Comparison of ENCODE assay signal across 1 cellular context in genomic region chr15:58114812-58115211, GRCh38.
TF ChIP-seq lines count a peak whose summit lies in the region.

No MANE protein-coding gene starts in this region.

TF ChIP-seq in K562, 482 proteins besides CTCF, POLR2A, EP300 and RAD21 (continued from another document and continues in another):
- TF ChIP-seq JUND (IDR thresholded peaks at IDR 0.05; ENCODE audit: borderline replicate concordance, low read depth, low read length) (peak; percentile 65; the same call in 1 of the 2 replicates), JUND (tag; IDR thresholded peaks at IDR 0.05; ENCODE audit: borderline replicate concordance, low read depth, low read length) (peak; percentile 43; the same call in 1 of the 3 replicates), MNT (conservative IDR thresholded peaks at IDR 0.05) (0 out of 4 replicates have a peak, but pooled peaks of 1 of the 2 experiments have one; percentile 31), TRIM24 (IDR thresholded peaks at IDR 0.05) (peak; percentile 80 to 91), MTA2 (IDR thresholded peaks at IDR 0.05; ENCODE audit: low read depth) (peak; percentile 37; the same call in 1 of the 2 replicates), MECOM (CRISPR knock-in tag; IDR thresholded peaks at IDR 0.05) (peak; percentile 79), HIVEP1 (CRISPR knock-in tag; IDR thresholded peaks at IDR 0.05) (no peak), MTA1 (IDR thresholded peaks at IDR 0.05; ENCODE audit: borderline replicate concordance) (peak; percentile 83), MYC (IDR thresholded peaks at IDR 0.05; ENCODE audit: low read depth, low read length) (0 out of 2 replicates have a peak, but pooled peaks have one; percentile 17), MYC (CRISPR knock-in tag; IDR thresholded peaks at IDR 0.05; ENCODE audit: borderline replicate concordance, low read depth) (no peak), ETV1 (tag; conservative IDR thresholded peaks at IDR 0.05; ENCODE audit: low read depth) (0 out of 2 replicates have a peak, but pooled peaks have one; percentile 5), CEBPB (tag; IDR thresholded peaks at IDR 0.05) (peak; percentile 99), CEBPG (CRISPR knock-in tag; IDR thresholded peaks at IDR 0.05) (peak; percentile 61; the same call in 1 of the 2 replicates), CEBPG (tag; conservative IDR thresholded peaks at IDR 0.05 in 1 of 2, IDR thresholded peaks at IDR 0.05 in 1 of 2) (peak; percentile 90 to 93), NONO (IDR thresholded peaks at IDR 0.05; ENCODE audit: low read depth in 2 of 2, low read length in 1 of 2) (0 out of 4 replicates have a peak, but pooled peaks of 1 of the 2 experiments have one; percentile 36), ZNF239 (CRISPR knock-in tag; IDR thresholded peaks at IDR 0.05) (no peak), LARP7 (IDR thresholded peaks at IDR 0.05) (no peak), TBL1XR1 (IDR thresholded peaks at IDR 0.05; ENCODE audit: low read length in 2 of 2) (peak in 1 of 2 experiments; percentile 60; a peak in 2 of 4 replicates), THRA (IDR thresholded peaks at IDR 0.05) (no peak), ZNF766 (CRISPR knock-in tag; conservative IDR thresholded peaks at IDR 0.05) (peak; percentile 80), SP2 (IDR thresholded peaks at IDR 0.05; ENCODE audit: extremely low read depth, low read depth, low read length, poor library complexity, severe bottlenecking) (no peak), PML (IDR thresholded peaks at IDR 0.05; ENCODE audit: low read length) (peak; percentile 18; the same call in 1 of the 2 replicates), HDAC1 (IDR thresholded peaks at IDR 0.05) (peak in 1 of 2 experiments; percentile 54; a peak in 1 of 4 replicates), TEAD1 (CRISPR knock-in tag; IDR thresholded peaks at IDR 0.05) (0 out of 4 replicates have a peak, but pooled peaks of 1 of the 2 experiments have one; percentile 40), POLR2B (IDR thresholded peaks at IDR 0.05; ENCODE audit: low read depth, partially characterized antibody) (no peak), JUN (IDR thresholded peaks at IDR 0.05; ENCODE audit: borderline replicate concordance, low read depth, low read length) (0 out of 2 replicates have a peak, but pooled peaks have one; percentile 8), JUN (CRISPR knock-in tag; IDR thresholded peaks at IDR 0.05; ENCODE audit: borderline replicate concordance) (no peak), CBFA2T2 (conservative IDR thresholded peaks at IDR 0.05) (peak; percentile 75), NCOR1 (IDR thresholded peaks at IDR 0.05) (peak; percentile 71), ZEB2 (IDR thresholded peaks at IDR 0.05) (peak; percentile 79), SMARCE1 (IDR thresholded peaks at IDR 0.05) (peak; percentile 72), ELF1 (tag; IDR thresholded peaks at IDR 0.05) (no peak), KLF16 (IDR thresholded peaks at IDR 0.05) (peak; percentile 60; the same call in 1 of the 2 replicates), SMARCC2 (IDR thresholded peaks at IDR 0.05; ENCODE audit: low read depth) (0 out of 2 replicates have a peak, but pooled peaks have one; percentile 43), SMAD3 (CRISPR knock-in tag; conservative IDR thresholded peaks at IDR 0.05) (peak; percentile 65; the same call in 1 of the 2 replicates), TEAD4 (IDR thresholded peaks at IDR 0.05; ENCODE audit: low read length) (peak; percentile 83), TEAD4 (CRISPR knock-in tag; IDR thresholded peaks at IDR 0.05; ENCODE audit: borderline replicate concordance) (no peak), GMEB1 (CRISPR knock-in tag; IDR thresholded peaks at IDR 0.05) (no peak), GATA2 (CRISPR knock-in tag; IDR thresholded peaks at IDR 0.05) (peak; percentile 81), ZNF197 (CRISPR knock-in tag; IDR thresholded peaks at IDR 0.05; ENCODE audit: low read depth) (peak; percentile 77; the same call in 1 of the 2 replicates), ARID2 (IDR thresholded peaks at IDR 0.05) (no peak), PURB (CRISPR knock-in tag; IDR thresholded peaks at IDR 0.05; ENCODE audit: low read depth) (no peak), MBD1 (CRISPR knock-in tag; IDR thresholded peaks at IDR 0.05) (no peak), CC2D1A (IDR thresholded peaks at IDR 0.05) (no peak), SIN3B (IDR thresholded peaks at IDR 0.05; ENCODE audit: low read depth) (no peak), ARNT (IDR thresholded peaks at IDR 0.05) (no peak), MAZ (CRISPR knock-in tag; conservative IDR thresholded peaks at IDR 0.05 in 1 of 2, IDR thresholded peaks at IDR 0.05 in 1 of 2) (no peak)
- TF ChIP-seq, protein P1, sequence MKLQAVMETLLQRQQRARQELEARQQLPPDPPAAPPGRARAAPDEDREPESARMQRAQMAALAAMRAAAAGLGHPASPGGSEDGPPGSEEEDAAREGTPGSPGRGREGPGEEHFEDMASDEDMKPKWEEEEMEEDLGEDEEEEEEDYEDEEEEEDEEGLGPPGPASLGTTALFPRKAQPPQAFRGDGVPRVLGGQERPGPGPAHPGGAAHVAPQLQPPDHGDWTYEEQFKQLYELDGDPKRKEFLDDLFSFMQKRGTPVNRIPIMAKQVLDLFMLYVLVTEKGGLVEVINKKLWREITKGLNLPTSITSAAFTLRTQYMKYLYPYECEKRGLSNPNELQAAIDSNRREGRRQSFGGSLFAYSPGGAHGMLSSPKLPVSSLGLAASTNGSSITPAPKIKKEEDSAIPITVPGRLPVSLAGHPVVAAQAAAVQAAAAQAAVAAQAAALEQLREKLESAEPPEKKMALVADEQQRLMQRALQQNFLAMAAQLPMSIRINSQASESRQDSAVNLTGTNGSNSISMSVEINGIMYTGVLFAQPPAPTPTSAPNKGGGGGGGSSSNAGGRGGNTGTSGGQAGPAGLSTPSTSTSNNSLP (IDR thresholded peaks at IDR 0.05; ENCODE audit: borderline replicate concordance, low read depth, low read length) = peak; percentile 60; the same call in 1 of the 2 replicates
- TF ChIP-seq, protein P2, sequence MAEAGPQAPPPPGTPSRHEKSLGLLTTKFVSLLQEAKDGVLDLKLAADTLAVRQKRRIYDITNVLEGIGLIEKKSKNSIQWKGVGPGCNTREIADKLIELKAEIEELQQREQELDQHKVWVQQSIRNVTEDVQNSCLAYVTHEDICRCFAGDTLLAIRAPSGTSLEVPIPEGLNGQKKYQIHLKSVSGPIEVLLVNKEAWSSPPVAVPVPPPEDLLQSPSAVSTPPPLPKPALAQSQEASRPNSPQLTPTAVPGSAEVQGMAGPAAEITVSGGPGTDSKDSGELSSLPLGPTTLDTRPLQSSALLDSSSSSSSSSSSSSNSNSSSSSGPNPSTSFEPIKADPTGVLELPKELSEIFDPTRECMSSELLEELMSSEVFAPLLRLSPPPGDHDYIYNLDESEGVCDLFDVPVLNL (CRISPR knock-in tag; IDR thresholded peaks at IDR 0.05; ENCODE audit: low read depth) = no peak
- TF ChIP-seq, protein P3, sequence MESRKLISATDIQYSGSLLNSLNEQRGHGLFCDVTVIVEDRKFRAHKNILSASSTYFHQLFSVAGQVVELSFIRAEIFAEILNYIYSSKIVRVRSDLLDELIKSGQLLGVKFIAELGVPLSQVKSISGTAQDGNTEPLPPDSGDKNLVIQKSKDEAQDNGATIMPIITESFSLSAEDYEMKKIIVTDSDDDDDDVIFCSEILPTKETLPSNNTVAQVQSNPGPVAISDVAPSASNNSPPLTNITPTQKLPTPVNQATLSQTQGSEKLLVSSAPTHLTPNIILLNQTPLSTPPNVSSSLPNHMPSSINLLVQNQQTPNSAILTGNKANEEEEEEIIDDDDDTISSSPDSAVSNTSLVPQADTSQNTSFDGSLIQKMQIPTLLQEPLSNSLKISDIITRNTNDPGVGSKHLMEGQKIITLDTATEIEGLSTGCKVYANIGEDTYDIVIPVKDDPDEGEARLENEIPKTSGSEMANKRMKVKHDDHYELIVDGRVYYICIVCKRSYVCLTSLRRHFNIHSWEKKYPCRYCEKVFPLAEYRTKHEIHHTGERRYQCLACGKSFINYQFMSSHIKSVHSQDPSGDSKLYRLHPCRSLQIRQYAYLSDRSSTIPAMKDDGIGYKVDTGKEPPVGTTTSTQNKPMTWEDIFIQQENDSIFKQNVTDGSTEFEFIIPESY (CRISPR knock-in tag; IDR thresholded peaks at IDR 0.05) = no peak
- TF ChIP-seq, protein P4, sequence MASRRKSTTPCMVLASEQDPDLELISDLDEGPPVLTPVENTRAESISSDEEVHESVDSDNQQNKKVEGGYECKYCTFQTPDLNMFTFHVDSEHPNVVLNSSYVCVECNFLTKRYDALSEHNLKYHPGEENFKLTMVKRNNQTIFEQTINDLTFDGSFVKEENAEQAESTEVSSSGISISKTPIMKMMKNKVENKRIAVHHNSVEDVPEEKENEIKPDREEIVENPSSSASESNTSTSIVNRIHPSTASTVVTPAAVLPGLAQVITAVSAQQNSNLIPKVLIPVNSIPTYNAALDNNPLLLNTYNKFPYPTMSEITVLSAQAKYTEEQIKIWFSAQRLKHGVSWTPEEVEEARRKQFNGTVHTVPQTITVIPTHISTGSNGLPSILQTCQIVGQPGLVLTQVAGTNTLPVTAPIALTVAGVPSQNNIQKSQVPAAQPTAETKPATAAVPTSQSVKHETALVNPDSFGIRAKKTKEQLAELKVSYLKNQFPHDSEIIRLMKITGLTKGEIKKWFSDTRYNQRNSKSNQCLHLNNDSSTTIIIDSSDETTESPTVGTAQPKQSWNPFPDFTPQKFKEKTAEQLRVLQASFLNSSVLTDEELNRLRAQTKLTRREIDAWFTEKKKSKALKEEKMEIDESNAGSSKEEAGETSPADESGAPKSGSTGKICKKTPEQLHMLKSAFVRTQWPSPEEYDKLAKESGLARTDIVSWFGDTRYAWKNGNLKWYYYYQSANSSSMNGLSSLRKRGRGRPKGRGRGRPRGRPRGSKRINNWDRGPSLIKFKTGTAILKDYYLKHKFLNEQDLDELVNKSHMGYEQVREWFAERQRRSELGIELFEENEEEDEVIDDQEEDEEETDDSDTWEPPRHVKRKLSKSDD (conservative IDR thresholded peaks at IDR 0.05; ENCODE audit: low read length) = no peak
- TF ChIP-seq, protein P5, sequence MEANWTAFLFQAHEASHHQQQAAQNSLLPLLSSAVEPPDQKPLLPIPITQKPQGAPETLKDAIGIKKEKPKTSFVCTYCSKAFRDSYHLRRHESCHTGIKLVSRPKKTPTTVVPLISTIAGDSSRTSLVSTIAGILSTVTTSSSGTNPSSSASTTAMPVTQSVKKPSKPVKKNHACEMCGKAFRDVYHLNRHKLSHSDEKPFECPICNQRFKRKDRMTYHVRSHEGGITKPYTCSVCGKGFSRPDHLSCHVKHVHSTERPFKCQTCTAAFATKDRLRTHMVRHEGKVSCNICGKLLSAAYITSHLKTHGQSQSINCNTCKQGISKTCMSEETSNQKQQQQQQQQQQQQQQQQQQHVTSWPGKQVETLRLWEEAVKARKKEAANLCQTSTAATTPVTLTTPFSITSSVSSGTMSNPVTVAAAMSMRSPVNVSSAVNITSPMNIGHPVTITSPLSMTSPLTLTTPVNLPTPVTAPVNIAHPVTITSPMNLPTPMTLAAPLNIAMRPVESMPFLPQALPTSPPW (CRISPR knock-in tag; IDR thresholded peaks at IDR 0.05) = peak; percentile 75; the same call in 1 of the 2 replicates
- TF ChIP-seq, protein P6, sequence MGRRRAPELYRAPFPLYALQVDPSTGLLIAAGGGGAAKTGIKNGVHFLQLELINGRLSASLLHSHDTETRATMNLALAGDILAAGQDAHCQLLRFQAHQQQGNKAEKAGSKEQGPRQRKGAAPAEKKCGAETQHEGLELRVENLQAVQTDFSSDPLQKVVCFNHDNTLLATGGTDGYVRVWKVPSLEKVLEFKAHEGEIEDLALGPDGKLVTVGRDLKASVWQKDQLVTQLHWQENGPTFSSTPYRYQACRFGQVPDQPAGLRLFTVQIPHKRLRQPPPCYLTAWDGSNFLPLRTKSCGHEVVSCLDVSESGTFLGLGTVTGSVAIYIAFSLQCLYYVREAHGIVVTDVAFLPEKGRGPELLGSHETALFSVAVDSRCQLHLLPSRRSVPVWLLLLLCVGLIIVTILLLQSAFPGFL (CRISPR knock-in tag; IDR thresholded peaks at IDR 0.05) = no peak
